26 cellular contexts compared by ENCODE assay signal in genomic region chr12:125351788-125352187, GRCh38.
A peak's percentile ranks its signal among the peaks of the same experiment; 100 is the strongest.
DNase-seq lines count a peak whose midpoint lies in the region; ATAC-seq and TF ChIP-seq lines count a peak whose summit lies in the region.
"Had no signal": no experiment of that assay in that cellular context is flagged by ENCODE, and none has a peak within 500 bp of the region (broad histone marks: within the 10 kb centered on the region; RNA-seq: fewer than 3 reads in every experiment).

No MANE protein-coding gene starts in this region.

- H3K27me3 ChIP-seq in H9 (ENCODE audit: insufficient read depth, low read length), result no peaks in the 10 kb centered on the region
- peaks cover 6% of the 10 kb centered on the region; the same call in 1 of the 2 replicates for H3K27me3 ChIP-seq in Panc1 (ENCODE audit: control insufficient read depth, insufficient read depth, low read length)
- H3K27me3 ChIP-seq: BLaER1 treated with 17β-estradiol and CSF1 and Interleukin-3, amounts not matched to agents 10 nM and 100 nM had no signal

- H3K4me1 ChIP-seq in H9 (ENCODE audit: insufficient read depth, low read length) (no peaks in the 10 kb centered on the region; the same call in 1 of the 2 replicates), Panc1 (ENCODE audit: control insufficient read depth, insufficient read depth, low read length) (no peaks in the 10 kb centered on the region)

- no peak overlapping the region for H3K4me3 ChIP-seq in Panc1 (ENCODE audit: low read depth in 2 of 2, low read length in 2 of 2)
- H3K4me3 ChIP-seq: BLaER1 treated with 17β-estradiol and CSF1 and Interleukin-3, amounts not matched to agents 10 nM and 100 nM; PC-9; SK-N-MC had no signal

- no peak overlapping the region for H2BK12ac ChIP-seq in H9 (ENCODE audit: insufficient read length, low read depth, low read length)

- BruUV-seq in Panc1 (replicated peaks; lab: Mats Ljungman, UMichigan), result no TSS peak

- H3K4me3 Mint-ChIP-seq in H9 (no peak overlapping the region), mesothelial cell of epicardium (no peak overlapping the region)

- DNase-seq in H9, result no peak
- no peak for DNase-seq in Panc1 (ENCODE audit: low read depth, low spot score)
- DNase-seq in mesothelial cell of epicardium (ENCODE audit: low spot score in 2 of 2, unreplicated experiment in 2 of 2), result no peak
- DNase-seq in cerebellar cortex (ENCODE audit: low spot score), result no peak
- no peak for DNase-seq in putamen (ENCODE audit: low spot score)
- DNase-seq: Calu3; CD8-positive, alpha-beta memory T cell; DMS153; EL; GF-D8; HCEC 1CT; IMR-90; NCI-H1105; NCI-H146; NCI-H2029; NCI-H226; NCI-H510A treated with DMSO at 0.1 percent for 48 hours; NCI-H82; PC-9; SHP77 treated with DMSO at 0.1 percent for 48 hours had no signal

- TF ChIP-seq CTCF in C4-2B (conservative IDR thresholded peaks at IDR 0.05) (peak; percentile 13; the same call in 1 of the 2 replicates), H9 (conservative IDR thresholded peaks at IDR 0.05) (peak; percentile 55), Panc1 (IDR thresholded peaks at IDR 0.05) (peak; percentile 13; the same call in 1 of the 2 replicates), mesothelial cell of epicardium (IDR thresholded peaks at IDR 0.05; ENCODE audit: unreplicated experiment) (peak; percentile 38)

- intact Hi-C loops in Panc1 (cut with micrococcal nuclease; ENCODE audit: unreplicated experiment), result no loop called here

- no peak overlapping the region for H3K18ac ChIP-seq in H9 (ENCODE audit: insufficient read length, low read depth, low read length)

- H3K9me3 Mint-ChIP-seq in H9, result peaks cover 0 to 14% of the 10 kb centered on the region in 2 experiments; a peak in 4 of 5 replicates
- peaks cover 15% of the 10 kb centered on the region for H3K9me3 Mint-ChIP-seq in mesothelial cell of epicardium

- H3K27ac ChIP-seq in C4-2B, result no peak overlapping the region
- no peak overlapping the region for H3K27ac ChIP-seq in H9 (ENCODE audit: insufficient read length, low read depth, low read length)
- H3K27ac ChIP-seq in Panc1 (ENCODE audit: low read length), result no peak overlapping the region
- H3K27ac ChIP-seq: BLaER1 treated with 17β-estradiol and CSF1 and Interleukin-3, amounts not matched to agents 10 nM and 100 nM; KMS-11; PC-9; RWPE1; SK-N-MC had no signal

- CTCF ChIA-PET in Panc1 (lab: Charles Lee), result no interaction called here

- H2BK20ac ChIP-seq in H9 (ENCODE audit: low read depth, low read length, poor library complexity, severe bottlenecking), result no peak overlapping the region

- H2AK5ac ChIP-seq in H9 (ENCODE audit: insufficient read length, low read length), result no peak overlapping the region

- no peak overlapping the region for H3T11ph ChIP-seq in H9 (ENCODE audit: low read length)

- H3K27me3 Mint-ChIP-seq in H9 (ENCODE audit: low read depth), result no peaks in the 10 kb centered on the region
- peaks cover 31% of the 10 kb centered on the region for H3K27me3 Mint-ChIP-seq in mesothelial cell of epicardium (ENCODE audit: low read depth)

- in situ Hi-C loops in Panc1 (cut with HindIII; ENCODE audit: low pct_unique_long_range_greater_than_20kb, low sequenced_read_pairs), result no loop called here

- H3K4me2 ChIP-seq in H9 (ENCODE audit: insufficient read depth, insufficient read length, low read length), result no peak overlapping the region
- H3K4me2 ChIP-seq: BLaER1 treated with 17β-estradiol and CSF1 and Interleukin-3, amounts not matched to agents 10 nM and 100 nM; KMS-11; PC-9 had no signal

- H3K36me3 Mint-ChIP-seq in H9 (ENCODE audit: insufficient read depth in 1 of 3, low read depth in 3 of 3) (peaks cover 0 to 51% (median 24%) of the 10 kb centered on the region in 3 experiments; a peak in 5 of 7 replicates), mesothelial cell of epicardium (no peaks in the 10 kb centered on the region)
- H3K36me3 Mint-ChIP-seq: CD8-positive, alpha-beta memory T cell had no signal

- H3K9ac ChIP-seq in H9 (ENCODE audit: extremely low read depth, insufficient read length, low read length), result no peak overlapping the region
- H3K9ac ChIP-seq: BLaER1 treated with 17β-estradiol and CSF1 and Interleukin-3, amounts not matched to agents 10 nM and 100 nM; KMS-11 had no signal

- H3K56ac ChIP-seq in H9 (ENCODE audit: insufficient read length, low read depth, low read length), result no peak overlapping the region

- H3K9me3 ChIP-seq in H9 (ENCODE audit: control insufficient read depth, low read depth, low read length) (no peaks in the 10 kb centered on the region), Panc1 (ENCODE audit: control insufficient read depth, insufficient read depth, low read depth, low read length) (no peaks in the 10 kb centered on the region)

- POLR2A ChIA-PET in Panc1 (lab: Charles Lee), result no interaction called here

- H3K36me3 ChIP-seq in Panc1 (ENCODE audit: control insufficient read depth, insufficient read depth, low read length), result no peaks in the 10 kb centered on the region
- H3K36me3 ChIP-seq: BLaER1 treated with 17β-estradiol and CSF1 and Interleukin-3, amounts not matched to agents 10 nM and 100 nM had no signal

- H4K8ac ChIP-seq in H9 (replicated peaks; ENCODE audit: insufficient read length, low read depth, low read length), result no peak overlapping the region

- no peak overlapping the region for H2BK15ac ChIP-seq in H9 (ENCODE audit: low read depth, low read length)

- no peak overlapping the region for H2AFZ ChIP-seq in H9 (ENCODE audit: low read length)
- H2AFZ ChIP-seq: PC-9 had no signal

- H3K4me1 Mint-ChIP-seq in H9 (peaks cover 13 to 17% of the 10 kb centered on the region in 2 experiments), mesothelial cell of epicardium (no peaks in the 10 kb centered on the region)
- H3K4me1 Mint-ChIP-seq: CD8-positive, alpha-beta memory T cell had no signal

- no peaks in the 10 kb centered on the region for H3K23me2 ChIP-seq in H9 (ENCODE audit: insufficient read length, low read depth, low read length, poor library complexity, severe bottlenecking)

- H3K27ac Mint-ChIP-seq in H9 (no peak overlapping the region), mesothelial cell of epicardium (no peak overlapping the region)
- H3K27ac Mint-ChIP-seq: CD8-positive, alpha-beta memory T cell had no signal

- H2BK120ac ChIP-seq in H9 (ENCODE audit: low read depth, low read length, poor library complexity, severe bottlenecking), result no peak overlapping the region

- no peaks in the 10 kb centered on the region for H3K79me2 ChIP-seq in H9 (ENCODE audit: insufficient read depth, low read length)

- ATAC-seq in Panc1 (no peak), HG03432 (IDR thresholded peaks at IDR 0.05; ENCODE audit: unreplicated experiment) (no peak)

- H2BK5ac ChIP-seq in H9 (ENCODE audit: insufficient read length, low read length), result no peak overlapping the region

- no peak overlapping the region for H4K5ac ChIP-seq in H9 (ENCODE audit: insufficient read length, low read depth, low read length)

- no peak overlapping the region for H3K4ac ChIP-seq in H9 (ENCODE audit: low read depth, low read length)

- no peaks in the 10 kb centered on the region for H4K20me1 ChIP-seq in H9 (ENCODE audit: control insufficient read depth, insufficient read depth, insufficient read length)
- H4K20me1 ChIP-seq: BLaER1 treated with 17β-estradiol and CSF1 and Interleukin-3, amounts not matched to agents 10 nM and 100 nM had no signal

- WGBS in H9 (ENCODE audit: extremely low coverage, insufficient read length, low lambda C conversion rate), result no CpG with 5 or more reads among the region's 2 CpGs

- no peak overlapping the region for H3K14ac ChIP-seq in H9 (ENCODE audit: insufficient read depth, low read length)

- H4K91ac ChIP-seq in H9 (ENCODE audit: insufficient read length, low read depth, low read length), result no peak overlapping the region

- H3K23ac ChIP-seq in H9 (ENCODE audit: insufficient read length, low read depth, low read length), result no peak overlapping the region

- H3K79me1 ChIP-seq in H9 (ENCODE audit: insufficient read depth, low read depth, low read length, poor library complexity, severe bottlenecking), result peaks cover 5% of the 10 kb centered on the region
